Comparison of ENCODE assay signal across 9 cellular contexts in the genomic region with DNA sequence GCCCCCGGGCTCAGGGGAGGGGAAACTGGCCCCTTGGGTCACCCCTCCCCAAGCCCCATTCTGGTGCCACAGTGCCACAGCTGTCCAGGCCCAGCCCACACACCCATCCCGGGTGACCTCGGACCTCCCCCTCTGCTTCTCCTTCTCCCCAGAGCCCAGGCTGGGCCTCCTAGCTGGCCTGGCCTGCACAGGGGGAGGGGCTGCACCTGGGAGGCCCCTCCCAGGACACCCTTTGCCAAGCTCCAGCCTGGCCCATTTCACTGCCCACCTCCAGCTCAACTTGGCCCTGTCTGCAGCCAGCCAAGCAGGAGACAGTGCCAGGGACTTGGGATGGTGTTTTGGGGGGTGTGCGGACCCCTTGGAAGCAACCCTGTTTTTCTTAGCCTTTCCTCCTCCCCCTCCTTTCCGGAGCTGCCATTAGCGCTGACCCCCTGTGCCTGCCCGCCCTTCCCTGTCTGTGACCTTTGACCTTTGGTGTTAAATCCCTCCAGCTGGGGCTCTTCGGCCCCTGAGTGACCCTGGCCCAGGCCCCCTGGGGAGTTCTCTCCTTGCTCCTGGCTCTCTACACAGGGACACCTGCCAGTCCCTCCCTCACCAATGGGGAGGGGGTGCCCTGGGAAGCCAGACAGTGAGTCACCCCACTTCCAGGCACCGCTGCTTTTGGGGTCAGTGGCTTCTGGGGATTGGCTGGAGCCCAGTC. TPM values are rescaled to one million over a fixed set of nuclear protein-coding genes. Genes with fewer than 3 reads are reported as not detected.
DNase-seq lines count a peak whose midpoint lies in the region; ATAC-seq, FAIRE-seq and TF ChIP-seq lines count a peak whose summit lies in the region.
"Had no signal": no experiment of that assay in that cellular context is flagged by ENCODE, and none has a peak within 500 bp of the region (broad histone marks: within the 10 kb centered on the region; RNA-seq: fewer than 3 reads in every experiment).

No MANE protein-coding gene starts in this region.

- H3K4me3 ChIP-seq in astrocyte (ENCODE audit: insufficient read depth, low read depth, low read length): peak overlapping the region; percentile 72
- H3K4me3 ChIP-seq in keratinocyte (ENCODE audit: control insufficient read depth in 2 of 3, extremely low read depth in 1 of 3, insufficient read depth in 2 of 3, low read depth in 1 of 3, low read length in 3 of 3): peak overlapping the region in 2 of 3 experiments; percentile 47 to 86
- H3K4me3 ChIP-seq in stomach smooth muscle (ENCODE audit: low read length in 2 of 2): peak overlapping the region; percentile 50 to 81
- H3K4me3 ChIP-seq in mesendoderm (ENCODE audit: low read length): no peak overlapping the region

- H2AK5ac ChIP-seq in mesendoderm (ENCODE audit: low read length): no peak overlapping the region

- H4K20me1 ChIP-seq in astrocyte (ENCODE audit: insufficient read depth, low read length): peaks cover 61% of the 10 kb centered on the region
- H4K20me1 ChIP-seq in keratinocyte (ENCODE audit: control insufficient read depth, extremely low read depth, insufficient read depth, low read length): peaks cover 7% of the 10 kb centered on the region

- FAIRE-seq in HTR-8/SVneo (lab: Jason Lieb, UNC) (no peak), astrocyte (lab: Jason Lieb, UNC) (no peak), keratinocyte (lab: Jason Lieb, UNC) (no peak)

- peaks cover 2% of the 10 kb centered on the region for H3K4me1 Mint-ChIP-seq in astrocyte (ENCODE audit: low read depth, unreplicated experiment)

- H3K79me1 ChIP-seq in mesendoderm (ENCODE audit: low read length): peaks cover 10% of the 10 kb centered on the region

- H3K27me3 ChIP-seq in astrocyte (ENCODE audit: insufficient read depth, low read length) (no peaks in the 10 kb centered on the region), keratinocyte (ENCODE audit: control insufficient read depth, extremely low read depth, insufficient read depth, low read length) (peaks cover 7% of the 10 kb centered on the region), stomach smooth muscle (ENCODE audit: control insufficient read depth in 1 of 2, insufficient read depth in 2 of 2, low read length in 2 of 2) (no peaks in the 10 kb centered on the region), mesendoderm (ENCODE audit: insufficient read depth, low read length, poor library complexity) (no peaks in the 10 kb centered on the region)

- no CpG with 5 or more reads among the region's 9 CpGs for WGBS in mesendoderm (ENCODE audit: extremely low coverage, insufficient coverage, low lambda C conversion rate)

- H3K9me3 ChIP-seq in astrocyte (ENCODE audit: insufficient read depth, low read depth, low read length): no peaks in the 10 kb centered on the region
- no peaks in the 10 kb centered on the region for H3K9me3 ChIP-seq in keratinocyte (ENCODE audit: control insufficient read depth, low read depth, low read length)
- no peaks in the 10 kb centered on the region for H3K9me3 ChIP-seq in stomach smooth muscle (ENCODE audit: control insufficient read depth in 2 of 2, low read length in 2 of 2)

- no peak overlapping the region for H3K18ac ChIP-seq in mesendoderm (ENCODE audit: low read length)

- no peak overlapping the region for H3K23ac ChIP-seq in mesendoderm (ENCODE audit: low read length)

- H3K27ac ChIP-seq in astrocyte (ENCODE audit: low read depth, low read length) (peak overlapping the region; percentile 25), keratinocyte (ENCODE audit: control insufficient read depth, insufficient read depth, low read length) (no peak overlapping the region), stomach smooth muscle (ENCODE audit: low read length) (peak overlapping the region; percentile 79), mesendoderm (ENCODE audit: low read depth, low read length) (no peak overlapping the region)

- peaks cover 63% of the 10 kb centered on the region for H3K79me2 ChIP-seq in astrocyte (ENCODE audit: insufficient read depth, low read length)
- peaks cover 52% of the 10 kb centered on the region for H3K79me2 ChIP-seq in keratinocyte (ENCODE audit: control insufficient read depth, insufficient read depth, low read length)
- H3K79me2 ChIP-seq in mesendoderm (ENCODE audit: control insufficient read depth, insufficient read depth, low read length): peaks cover 28% of the 10 kb centered on the region

- no peak overlapping the region for H3K4ac ChIP-seq in mesendoderm (ENCODE audit: low read depth, low read length)

- H3K4me3 Mint-ChIP-seq in astrocyte (ENCODE audit: unreplicated experiment): peak overlapping the region; percentile 58

- dilution Hi-C loops in keratinocyte (cut with MboI; ENCODE audit: extremely low pct_ligation_motif_present, low sequenced_read_pairs): no loop called here

- H3K9ac ChIP-seq in astrocyte (ENCODE audit: low read length) (peak overlapping the region; percentile 78), keratinocyte (ENCODE audit: control insufficient read depth, extremely low read depth, insufficient read depth, low read length) (peak overlapping the region; percentile 61), stomach smooth muscle (ENCODE audit: low read length in 2 of 2) (peak overlapping the region; percentile 61 to 64), mesendoderm (ENCODE audit: low read length) (no peak overlapping the region)

- no peaks in the 10 kb centered on the region for H3K36me3 Mint-ChIP-seq in astrocyte (ENCODE audit: low read depth, unreplicated experiment)

- H2AFZ ChIP-seq in astrocyte (ENCODE audit: low read depth, low read length) (no peak overlapping the region), keratinocyte (ENCODE audit: control insufficient read depth, low read length) (no peak overlapping the region)

- H3K4me1 ChIP-seq in astrocyte (ENCODE audit: insufficient read depth, low read length): peaks cover 48% of the 10 kb centered on the region
- H3K4me1 ChIP-seq in keratinocyte (ENCODE audit: control insufficient read depth, extremely low read depth, insufficient read depth, low read length): peaks cover 36% of the 10 kb centered on the region
- H3K4me1 ChIP-seq in stomach smooth muscle (ENCODE audit: control insufficient read depth, insufficient read depth, low read length): peaks cover 61% of the 10 kb centered on the region
- peaks cover 2% of the 10 kb centered on the region for H3K4me1 ChIP-seq in mesendoderm (ENCODE audit: control insufficient read depth, low read depth, low read length)

- ATAC-seq in esophagus mucosa: no peak

- H2BK5ac ChIP-seq in mesendoderm (ENCODE audit: low read length): no peak overlapping the region

- DNase-seq in HTR-8/SVneo (ENCODE audit: insufficient read length, low spot score) (peak; percentile 42), astrocyte (ENCODE audit: low read depth) (peak; percentile 42), keratinocyte (ENCODE audit: low read depth, low spot score) (no peak), mesendoderm (no peak)
- no peak for DNase-seq in activated CD8-positive, alpha-beta memory T cell treated with anti-CD3 and anti-CD28 coated beads, Interleukin-2, amount 50 U/mL, for 48 hours
- no peak for DNase-seq in activated effector memory CD4-positive, alpha-beta T cell treated with anti-CD3 and anti-CD28 coated beads, Interleukin-2, amount 50 U/mL, for 16 hours
- DNase-seq: central memory CD4-positive, alpha-beta T cell had no signal

- H3K27ac Mint-ChIP-seq in astrocyte (ENCODE audit: unreplicated experiment): no peak overlapping the region

- H2BK15ac ChIP-seq in mesendoderm (replicated peaks; ENCODE audit: low read depth): no peak overlapping the region

- H3K9me1 ChIP-seq in keratinocyte (ENCODE audit: control insufficient read depth, extremely low read depth, insufficient read depth, low read length): peaks cover 2% of the 10 kb centered on the region

- H3K56ac ChIP-seq in mesendoderm (ENCODE audit: low read length): no peak overlapping the region

- H4K5ac ChIP-seq in mesendoderm (ENCODE audit: low read length): no peak overlapping the region

- no peaks in the 10 kb centered on the region for H3K9me3 Mint-ChIP-seq in astrocyte (ENCODE audit: unreplicated experiment)

- peak overlapping the region; percentile 96 for H3K4me2 ChIP-seq in astrocyte (ENCODE audit: low read length)
- peak overlapping the region; percentile 80 for H3K4me2 ChIP-seq in keratinocyte (ENCODE audit: control insufficient read depth, extremely low read depth, insufficient read depth, low read depth, low read length)
- H3K4me2 ChIP-seq in mesendoderm (ENCODE audit: low read length): no peak overlapping the region

- H4K8ac ChIP-seq in mesendoderm (ENCODE audit: low read depth, low read length): no peak overlapping the region

- H2BK120ac ChIP-seq in mesendoderm (ENCODE audit: low read depth, low read length): no peak overlapping the region

- no peaks in the 10 kb centered on the region for H3K27me3 Mint-ChIP-seq in astrocyte (ENCODE audit: low read depth, unreplicated experiment)

- H3K36me3 ChIP-seq in astrocyte (ENCODE audit: insufficient read depth, low read length): no peaks in the 10 kb centered on the region
- no peaks in the 10 kb centered on the region for H3K36me3 ChIP-seq in keratinocyte (ENCODE audit: control insufficient read depth in 2 of 2, extremely low read depth in 1 of 2, insufficient read depth in 2 of 2, low read length in 2 of 2)
- H3K36me3 ChIP-seq in stomach smooth muscle (ENCODE audit: control insufficient read depth in 2 of 2, insufficient read depth in 2 of 2, low read length in 2 of 2): no peaks in the 10 kb centered on the region
- no peaks in the 10 kb centered on the region for H3K36me3 ChIP-seq in mesendoderm (ENCODE audit: control insufficient read depth, insufficient read depth, low read length)

- TF ChIP-seq CTCF in astrocyte (IDR thresholded peaks at IDR 0.05; ENCODE audit: insufficient read depth, low read depth, low read length): no peak
- TF ChIP-seq CTCF in keratinocyte (optimal IDR thresholded peaks at IDR 0.05 in 1 of 3, IDR thresholded peaks at IDR 0.05 in 1 of 3, conservative IDR thresholded peaks at IDR 0.05 in 1 of 3; ENCODE audit: extremely low read depth in 1 of 3, insufficient read depth in 2 of 3, low read length in 3 of 3): no peak

RNA-seq across cellular contexts. Expression of a gene that starts 1.8 kb away (rescaled TPM):
- total RNA-seq in astrocyte: 16.5 and 18.9 TPM in 2 replicates
- polyA plus RNA-seq in keratinocyte: 0.63 to 2.3 TPM (median 1.0 TPM) in 3 replicates
- polyA plus RNA-seq in keratinocyte (2011; ENCODE audit: low read depth): 1.1 TPM
- 1.6 and 3.7 TPM in 2 replicates for polyA plus RNA-seq in keratinocyte (2011; cell fraction: cytosol; rRNA removed)
- 4.6 and 5.9 TPM in 2 replicates for polyA plus RNA-seq in keratinocyte (2011; cell fraction: nucleus; rRNA removed)
- 2.9 and 5.1 TPM in 2 replicates for polyA plus RNA-seq in keratinocyte (2012; ENCODE audit: low replicate concordance)
- polyA minus RNA-seq in keratinocyte: 1.7 to 9.7 TPM (median 1.9 TPM) in 3 replicates
- polyA minus RNA-seq in keratinocyte (2011; cell fraction: cytosol; rRNA and poly(A)+ RNA removed): 6.5 TPM
- polyA minus RNA-seq in keratinocyte (2011; cell fraction: nucleus; rRNA and poly(A)+ RNA removed): 2.2 TPM in 2 replicates
- polyA plus RNA-seq in mesendoderm (2013, experiment 1 of 2): 6.2 TPM
- polyA plus RNA-seq in mesendoderm (2013, experiment 2 of 2): 6.5 TPM
- 0.80 TPM for total RNA-seq in esophagus mucosa

RNA-seq across cellular contexts. Expression of a gene that starts 33.5 kb away (rescaled TPM):
- total RNA-seq in astrocyte: 50.7 and 51.9 TPM in 2 replicates
- polyA plus RNA-seq in keratinocyte: 25.0 to 41.2 TPM (median 32.7 TPM) in 3 replicates
- polyA plus RNA-seq in keratinocyte (2011; ENCODE audit: low read depth): 22.4 TPM
- polyA plus RNA-seq in keratinocyte (2011; cell fraction: cytosol; rRNA removed): 15.6 and 27.6 TPM in 2 replicates
- polyA plus RNA-seq in keratinocyte (2011; cell fraction: nucleus; rRNA removed): 29.2 and 38.2 TPM in 2 replicates
- polyA plus RNA-seq in keratinocyte (2012; ENCODE audit: low replicate concordance): 33.9 and 36.4 TPM in 2 replicates
- 7.3 to 8.6 TPM (median 8.0 TPM) in 3 replicates for polyA minus RNA-seq in keratinocyte
- polyA minus RNA-seq in keratinocyte (2011; cell fraction: cytosol; rRNA and poly(A)+ RNA removed): 15.9 TPM
- 9.5 and 11.3 TPM in 2 replicates for polyA minus RNA-seq in keratinocyte (2011; cell fraction: nucleus; rRNA and poly(A)+ RNA removed)
- 140 TPM for polyA plus RNA-seq in mesendoderm (2013, experiment 1 of 2)
- polyA plus RNA-seq in mesendoderm (2013, experiment 2 of 2): 140 TPM
- total RNA-seq in esophagus mucosa: 34.3 TPM

RNA-seq across cellular contexts. Expression of a gene that starts 44.8 kb away (rescaled TPM):
- total RNA-seq in astrocyte: 6.1 and 7.7 TPM in 2 replicates
- 4.9 to 9.2 TPM (median 6.7 TPM) in 3 replicates for polyA plus RNA-seq in keratinocyte
- polyA plus RNA-seq in keratinocyte (2011; ENCODE audit: low read depth): 6.1 TPM
- polyA plus RNA-seq in keratinocyte (2011; cell fraction: cytosol; rRNA removed): 2.0 and 3.6 TPM in 2 replicates
- 3.5 and 4.4 TPM in 2 replicates for polyA plus RNA-seq in keratinocyte (2011; cell fraction: nucleus; rRNA removed)
- polyA plus RNA-seq in keratinocyte (2012; ENCODE audit: low replicate concordance): 5.0 and 10.4 TPM in 2 replicates
- 7.8 to 17.9 TPM (median 17.2 TPM) in 3 replicates for polyA minus RNA-seq in keratinocyte
- 14.8 TPM for polyA minus RNA-seq in keratinocyte (2011; cell fraction: cytosol; rRNA and poly(A)+ RNA removed)
- polyA minus RNA-seq in keratinocyte (2011; cell fraction: nucleus; rRNA and poly(A)+ RNA removed): 2.0 and 2.8 TPM in 2 replicates
- polyA plus RNA-seq in mesendoderm (2013, experiment 1 of 2): 20.3 TPM
- 21.0 TPM for polyA plus RNA-seq in mesendoderm (2013, experiment 2 of 2)
- 11.6 TPM for total RNA-seq in esophagus mucosa

RNA-seq across cellular contexts. Expression of a gene that starts 54.0 kb away (rescaled TPM):
- total RNA-seq in astrocyte (32.0 and 38.7 TPM in 2 replicates), esophagus mucosa (16.6 TPM)
- 0.37 to 1.1 TPM (median 0.46 TPM) in 3 replicates for polyA plus RNA-seq in keratinocyte
- 4.4 TPM for polyA plus RNA-seq in keratinocyte (2011; ENCODE audit: low read depth)
- 0.29 and 0.88 TPM in 2 replicates for polyA plus RNA-seq in keratinocyte (2011; cell fraction: cytosol; rRNA removed)
- 2.5 and 3.9 TPM in 2 replicates for polyA plus RNA-seq in keratinocyte (2011; cell fraction: nucleus; rRNA removed)
- 0.71 and 6.3 TPM in 2 replicates for polyA plus RNA-seq in keratinocyte (2012; ENCODE audit: low replicate concordance)
- polyA minus RNA-seq in keratinocyte: 0.59 to 0.99 TPM (median 0.80 TPM) in 3 replicates
- 2.7 TPM for polyA minus RNA-seq in keratinocyte (2011; cell fraction: cytosol; rRNA and poly(A)+ RNA removed)
- 3.3 and 3.5 TPM in 2 replicates for polyA minus RNA-seq in keratinocyte (2011; cell fraction: nucleus; rRNA and poly(A)+ RNA removed)
- 6.4 TPM for polyA plus RNA-seq in mesendoderm (2013, experiment 1 of 2)
- 6.5 TPM for polyA plus RNA-seq in mesendoderm (2013, experiment 2 of 2)

Comparison
In these comparisons a context has a peak if more than half of its experiments do, and no peak if none do; other contexts are left out.
1. DNase-seq: peak in HTR-8/SVneo (single experiment) and astrocyte (single experiment); none in keratinocyte (single experiment), mesendoderm (single experiment), activated CD8-positive, alpha-beta memory T cell treated with anti-CD3 and anti-CD28 coated beads, Interleukin-2, amount 50 U/mL, for 48 hours (single experiment) and activated effector memory CD4-positive, alpha-beta T cell treated with anti-CD3 and anti-CD28 coated beads, Interleukin-2, amount 50 U/mL, for 16 hours (single experiment).
2. H3K27ac ChIP-seq: peak in astrocyte (single experiment) and stomach smooth muscle (single experiment); none in keratinocyte (single experiment) and mesendoderm (single experiment).